ENCODE assay signal across 23 cellular contexts in the genomic region with DNA sequence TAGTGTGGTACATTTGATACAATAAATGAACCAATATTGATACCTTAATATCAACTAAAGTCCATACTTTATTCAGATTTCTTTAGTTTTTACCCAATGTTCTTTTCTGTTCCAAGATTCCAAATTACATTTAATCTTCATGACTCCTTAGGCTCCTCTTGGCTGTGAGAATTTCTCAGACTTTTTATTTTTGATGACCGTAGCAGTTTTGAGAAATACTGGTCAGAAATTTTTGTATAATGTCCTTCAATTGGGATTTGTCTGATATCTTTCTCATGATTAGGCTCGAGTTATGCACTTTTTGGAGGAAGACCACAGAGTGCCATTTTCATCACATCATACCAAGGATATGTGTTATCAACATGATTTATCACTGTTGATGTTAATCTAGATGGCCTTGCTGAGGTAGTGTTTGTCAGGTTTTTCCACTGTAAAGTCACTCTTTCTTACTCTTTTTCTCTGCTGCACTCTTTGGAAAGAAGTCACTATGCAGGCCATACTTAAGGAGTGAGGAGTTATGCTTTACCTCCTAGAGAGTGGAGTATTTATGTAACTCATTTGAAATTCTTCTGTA. TPM values are rescaled to one million over a fixed set of nuclear protein-coding genes. Genes with fewer than 3 reads are reported as not detected.
DNase-seq lines count a peak whose midpoint lies in the region; ATAC-seq and TF ChIP-seq lines count a peak whose summit lies in the region.
"Had no signal": no experiment of that assay in that cellular context is flagged by ENCODE, and none has a peak within 500 bp of the region (broad histone marks: within the 10 kb centered on the region; RNA-seq: fewer than 3 reads in every experiment).

No MANE protein-coding gene starts in this region.

- no peak overlapping the region for H3K4me3 ChIP-seq in right atrium auricular region
- no peak overlapping the region for H3K4me3 ChIP-seq in colonic mucosa
- H3K4me3 ChIP-seq in neutrophil (ENCODE audit: low read depth in 1 of 2, low read length in 1 of 2), result no peak overlapping the region
- no peak overlapping the region for H3K4me3 ChIP-seq in upper lobe of right lung
- H3K4me3 ChIP-seq: BLaER1 treated with 17β-estradiol and CSF1 and Interleukin-3, amounts not matched to agents 10 nM and 100 nM; pancreas; skin epidermis had no signal

- DNase-seq in right atrium auricular region (ENCODE audit: low spot score), result no peak
- no peak for DNase-seq in Right ventricle myocardium superior
- no peak for DNase-seq in colonic mucosa
- no peak for DNase-seq in upper lobe of right lung
- DNase-seq: activated CD4-positive, alpha-beta T cell treated with anti-CD3 and anti-CD28 coated beads, Interleukin-2, amount 10 ng/mL, durations not matched to agents 24 days and 14 days; activated CD8-positive, alpha-beta memory T cell treated with anti-CD3 and anti-CD28 coated beads, Interleukin-2, amount 50 U/mL, for 4 hours; activated gamma-delta T cell treated with Interleukin-2 at 50 U/mL for 16 hours; amniotic stem cell; central memory CD4-positive, alpha-beta T cell; effector CD4-positive, alpha-beta T cell; HFFc6; Karpas-422; NCI-H510A; RPMI8226; stimulated activated CD4-positive, alpha-beta T cell treated with anti-CD3 and anti-CD28 coated beads, Interleukin-4, amount 100 ng/mL, for 1 hour had no signal

- H3K9me3 ChIP-seq in right atrium auricular region, result no peaks in the 10 kb centered on the region
- no peaks in the 10 kb centered on the region for H3K9me3 ChIP-seq in colonic mucosa
- no peaks in the 10 kb centered on the region for H3K9me3 ChIP-seq in neutrophil
- no peaks in the 10 kb centered on the region for H3K9me3 ChIP-seq in upper lobe of right lung
- H3K9me3 ChIP-seq: pancreas had no signal

- no peaks in the 10 kb centered on the region for H3K36me3 ChIP-seq in right atrium auricular region
- no peaks in the 10 kb centered on the region for H3K36me3 ChIP-seq in colonic mucosa
- no peaks in the 10 kb centered on the region for H3K36me3 ChIP-seq in neutrophil
- no peaks in the 10 kb centered on the region for H3K36me3 ChIP-seq in upper lobe of right lung
- H3K36me3 ChIP-seq: BLaER1 treated with 17β-estradiol and CSF1 and Interleukin-3, amounts not matched to agents 10 nM and 100 nM; pancreas had no signal

- no peak for TF ChIP-seq CTCF in right atrium auricular region (IDR thresholded peaks at IDR 0.05)
- TF ChIP-seq CTCF in colonic mucosa (IDR thresholded peaks at IDR 0.05), result no peak
- TF ChIP-seq CTCF in neutrophil (IDR thresholded peaks at IDR 0.05), result no peak
- TF ChIP-seq CTCF in upper lobe of right lung (IDR thresholded peaks at IDR 0.05), result no peak

- intact Hi-C loops in Right ventricle myocardium superior (cut with DNase I) (no loop called here), colonic mucosa (cut with DNase I) (no loop called here), upper lobe of right lung (cut with DNase I) (no loop called here)

- H3K4me1 ChIP-seq in right atrium auricular region (peaks cover 0 to 9% of the 10 kb centered on the region in 2 donors), colonic mucosa (no peaks in the 10 kb centered on the region), neutrophil (ENCODE audit: control insufficient read depth in 1 of 2, insufficient read depth in 1 of 2, low read depth in 1 of 2, low read length in 1 of 2) (peaks cover 71 to 96% of the 10 kb centered on the region in 2 experiments), upper lobe of right lung (peaks cover 17% of the 10 kb centered on the region)

- H3K27me3 ChIP-seq in right atrium auricular region, result no peaks in the 10 kb centered on the region
- no peaks in the 10 kb centered on the region for H3K27me3 ChIP-seq in colonic mucosa
- H3K27me3 ChIP-seq in neutrophil, result no peaks in the 10 kb centered on the region
- no peaks in the 10 kb centered on the region for H3K27me3 ChIP-seq in upper lobe of right lung
- H3K27me3 ChIP-seq: BLaER1 treated with 17β-estradiol and CSF1 and Interleukin-3, amounts not matched to agents 10 nM and 100 nM; pancreas had no signal

- no peak overlapping the region for H3K9ac ChIP-seq in colonic mucosa (ENCODE audit: low read depth in 2 of 2, low read length in 2 of 2)

- ATAC-seq in Right ventricle myocardium superior (ENCODE audit: poor library complexity) (no peak), upper lobe of right lung (no peak), HG03108 (IDR thresholded peaks at IDR 0.05; ENCODE audit: unreplicated experiment) (no peak), GM19351 (IDR thresholded peaks at IDR 0.05; ENCODE audit: unreplicated experiment) (no peak)
- no peak for ATAC-seq in activated CD4-positive, CD25-positive, alpha-beta regulatory T cell treated with anti-CD3 and anti-CD28 coated beads, Interleukin-2, amount 50 U/mL, for 24 hours

- H3K27ac ChIP-seq in right atrium auricular region (peak overlapping the region; percentile 29 to 35), colonic mucosa (peak overlapping the region; percentile 32), neutrophil (peak overlapping the region; percentile 75), upper lobe of right lung (peak overlapping the region; percentile 64)

RNA-seq across cellular contexts. Expression of gene ENTPD1, which starts 12.9 kb away (rescaled TPM):
- total RNA-seq in right atrium auricular region, result 10 to 100 TPM; 12.3 to 15.0 TPM
- total RNA-seq in Right ventricle myocardium superior, result 6.0 TPM
- total RNA-seq in colonic mucosa, result 10 to 100 TPM in 1 of 2 donors, 1 to 10 TPM in 1; 4.5 to 10.8 TPM
- 64.6 TPM for total RNA-seq in upper lobe of right lung
- total RNA-seq: G401, HFFc6 had no signal

RNA-seq across cellular contexts. Expression of gene TCTN3, which starts 49.3 kb away (rescaled TPM):
- 10 to 100 TPM; 14.1 to 15.6 TPM for total RNA-seq in right atrium auricular region
- total RNA-seq in Right ventricle myocardium superior, result 8.5 TPM
- 10 to 100 TPM; 32.0 to 40.7 TPM for total RNA-seq in colonic mucosa
- 29.0 TPM for total RNA-seq in upper lobe of right lung
